1 cellular context compared by ENCODE assay signal in the genomic region with DNA sequence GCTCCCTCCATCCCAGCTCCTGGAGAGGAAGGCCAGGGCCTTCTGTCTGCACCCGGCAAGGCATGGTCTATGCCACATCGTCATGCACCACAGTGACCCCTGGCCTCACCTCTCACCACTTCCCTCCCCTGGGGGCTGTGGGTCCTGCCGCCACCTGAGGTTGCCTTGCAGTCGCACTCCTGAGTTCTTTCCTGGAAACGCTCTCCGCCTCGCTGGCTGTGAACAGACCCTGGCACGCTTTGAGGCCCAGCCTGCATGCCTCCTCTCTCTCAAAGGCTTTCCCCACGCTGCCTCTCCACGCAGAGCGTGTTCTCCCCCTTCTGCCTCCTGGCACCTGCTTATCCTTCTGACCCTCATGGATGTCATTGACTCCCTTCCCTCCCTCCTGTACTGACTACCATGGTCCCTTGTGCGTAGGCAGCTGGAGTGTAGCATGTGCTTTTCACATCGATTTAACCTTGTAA.
TF ChIP-seq lines count a peak whose summit lies in the region.

No MANE protein-coding gene starts in this region.

TF ChIP-seq in H1, 55 proteins besides CTCF, POLR2A, EP300 and RAD21 (continued from another document):
- TF ChIP-seq, protein P1, sequence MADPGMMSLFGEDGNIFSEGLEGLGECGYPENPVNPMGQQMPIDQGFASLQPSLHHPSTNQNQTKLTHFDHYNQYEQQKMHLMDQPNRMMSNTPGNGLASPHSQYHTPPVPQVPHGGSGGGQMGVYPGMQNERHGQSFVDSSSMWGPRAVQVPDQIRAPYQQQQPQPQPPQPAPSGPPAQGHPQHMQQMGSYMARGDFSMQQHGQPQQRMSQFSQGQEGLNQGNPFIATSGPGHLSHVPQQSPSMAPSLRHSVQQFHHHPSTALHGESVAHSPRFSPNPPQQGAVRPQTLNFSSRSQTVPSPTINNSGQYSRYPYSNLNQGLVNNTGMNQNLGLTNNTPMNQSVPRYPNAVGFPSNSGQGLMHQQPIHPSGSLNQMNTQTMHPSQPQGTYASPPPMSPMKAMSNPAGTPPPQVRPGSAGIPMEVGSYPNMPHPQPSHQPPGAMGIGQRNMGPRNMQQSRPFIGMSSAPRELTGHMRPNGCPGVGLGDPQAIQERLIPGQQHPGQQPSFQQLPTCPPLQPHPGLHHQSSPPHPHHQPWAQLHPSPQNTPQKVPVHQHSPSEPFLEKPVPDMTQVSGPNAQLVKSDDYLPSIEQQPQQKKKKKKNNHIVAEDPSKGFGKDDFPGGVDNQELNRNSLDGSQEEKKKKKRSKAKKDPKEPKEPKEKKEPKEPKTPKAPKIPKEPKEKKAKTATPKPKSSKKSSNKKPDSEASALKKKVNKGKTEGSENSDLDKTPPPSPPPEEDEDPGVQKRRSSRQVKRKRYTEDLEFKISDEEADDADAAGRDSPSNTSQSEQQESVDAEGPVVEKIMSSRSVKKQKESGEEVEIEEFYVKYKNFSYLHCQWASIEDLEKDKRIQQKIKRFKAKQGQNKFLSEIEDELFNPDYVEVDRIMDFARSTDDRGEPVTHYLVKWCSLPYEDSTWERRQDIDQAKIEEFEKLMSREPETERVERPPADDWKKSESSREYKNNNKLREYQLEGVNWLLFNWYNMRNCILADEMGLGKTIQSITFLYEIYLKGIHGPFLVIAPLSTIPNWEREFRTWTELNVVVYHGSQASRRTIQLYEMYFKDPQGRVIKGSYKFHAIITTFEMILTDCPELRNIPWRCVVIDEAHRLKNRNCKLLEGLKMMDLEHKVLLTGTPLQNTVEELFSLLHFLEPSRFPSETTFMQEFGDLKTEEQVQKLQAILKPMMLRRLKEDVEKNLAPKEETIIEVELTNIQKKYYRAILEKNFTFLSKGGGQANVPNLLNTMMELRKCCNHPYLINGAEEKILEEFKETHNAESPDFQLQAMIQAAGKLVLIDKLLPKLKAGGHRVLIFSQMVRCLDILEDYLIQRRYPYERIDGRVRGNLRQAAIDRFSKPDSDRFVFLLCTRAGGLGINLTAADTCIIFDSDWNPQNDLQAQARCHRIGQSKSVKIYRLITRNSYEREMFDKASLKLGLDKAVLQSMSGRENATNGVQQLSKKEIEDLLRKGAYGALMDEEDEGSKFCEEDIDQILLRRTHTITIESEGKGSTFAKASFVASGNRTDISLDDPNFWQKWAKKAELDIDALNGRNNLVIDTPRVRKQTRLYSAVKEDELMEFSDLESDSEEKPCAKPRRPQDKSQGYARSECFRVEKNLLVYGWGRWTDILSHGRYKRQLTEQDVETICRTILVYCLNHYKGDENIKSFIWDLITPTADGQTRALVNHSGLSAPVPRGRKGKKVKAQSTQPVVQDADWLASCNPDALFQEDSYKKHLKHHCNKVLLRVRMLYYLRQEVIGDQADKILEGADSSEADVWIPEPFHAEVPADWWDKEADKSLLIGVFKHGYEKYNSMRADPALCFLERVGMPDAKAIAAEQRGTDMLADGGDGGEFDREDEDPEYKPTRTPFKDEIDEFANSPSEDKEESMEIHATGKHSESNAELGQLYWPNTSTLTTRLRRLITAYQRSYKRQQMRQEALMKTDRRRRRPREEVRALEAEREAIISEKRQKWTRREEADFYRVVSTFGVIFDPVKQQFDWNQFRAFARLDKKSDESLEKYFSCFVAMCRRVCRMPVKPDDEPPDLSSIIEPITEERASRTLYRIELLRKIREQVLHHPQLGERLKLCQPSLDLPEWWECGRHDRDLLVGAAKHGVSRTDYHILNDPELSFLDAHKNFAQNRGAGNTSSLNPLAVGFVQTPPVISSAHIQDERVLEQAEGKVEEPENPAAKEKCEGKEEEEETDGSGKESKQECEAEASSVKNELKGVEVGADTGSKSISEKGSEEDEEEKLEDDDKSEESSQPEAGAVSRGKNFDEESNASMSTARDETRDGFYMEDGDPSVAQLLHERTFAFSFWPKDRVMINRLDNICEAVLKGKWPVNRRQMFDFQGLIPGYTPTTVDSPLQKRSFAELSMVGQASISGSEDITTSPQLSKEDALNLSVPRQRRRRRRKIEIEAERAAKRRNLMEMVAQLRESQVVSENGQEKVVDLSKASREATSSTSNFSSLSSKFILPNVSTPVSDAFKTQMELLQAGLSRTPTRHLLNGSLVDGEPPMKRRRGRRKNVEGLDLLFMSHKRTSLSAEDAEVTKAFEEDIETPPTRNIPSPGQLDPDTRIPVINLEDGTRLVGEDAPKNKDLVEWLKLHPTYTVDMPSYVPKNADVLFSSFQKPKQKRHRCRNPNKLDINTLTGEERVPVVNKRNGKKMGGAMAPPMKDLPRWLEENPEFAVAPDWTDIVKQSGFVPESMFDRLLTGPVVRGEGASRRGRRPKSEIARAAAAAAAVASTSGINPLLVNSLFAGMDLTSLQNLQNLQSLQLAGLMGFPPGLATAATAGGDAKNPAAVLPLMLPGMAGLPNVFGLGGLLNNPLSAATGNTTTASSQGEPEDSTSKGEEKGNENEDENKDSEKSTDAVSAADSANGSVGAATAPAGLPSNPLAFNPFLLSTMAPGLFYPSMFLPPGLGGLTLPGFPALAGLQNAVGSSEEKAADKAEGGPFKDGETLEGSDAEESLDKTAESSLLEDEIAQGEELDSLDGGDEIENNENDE (IDR thresholded peaks at IDR 0.05; ENCODE audit: insufficient replicate concordance, low read length) = no peak
- TF ChIP-seq JUN (IDR thresholded peaks at IDR 0.05; ENCODE audit: low read depth, low read length) (no peak), GABPA (IDR thresholded peaks at IDR 0.05; ENCODE audit: borderline replicate concordance, insufficient read depth, low read length) (no peak), EZH2 (IDR thresholded peaks at IDR 0.05; ENCODE audit: low read depth, low read length, severe bottlenecking) (no peak), TAF7 (optimal IDR thresholded peaks at IDR 0.05; ENCODE audit: borderline replicate concordance, low read depth, low read length) (no peak), HDAC6 (IDR thresholded peaks at IDR 0.05; ENCODE audit: low read depth, low read length) (no peak)
